In the genomic region with DNA sequence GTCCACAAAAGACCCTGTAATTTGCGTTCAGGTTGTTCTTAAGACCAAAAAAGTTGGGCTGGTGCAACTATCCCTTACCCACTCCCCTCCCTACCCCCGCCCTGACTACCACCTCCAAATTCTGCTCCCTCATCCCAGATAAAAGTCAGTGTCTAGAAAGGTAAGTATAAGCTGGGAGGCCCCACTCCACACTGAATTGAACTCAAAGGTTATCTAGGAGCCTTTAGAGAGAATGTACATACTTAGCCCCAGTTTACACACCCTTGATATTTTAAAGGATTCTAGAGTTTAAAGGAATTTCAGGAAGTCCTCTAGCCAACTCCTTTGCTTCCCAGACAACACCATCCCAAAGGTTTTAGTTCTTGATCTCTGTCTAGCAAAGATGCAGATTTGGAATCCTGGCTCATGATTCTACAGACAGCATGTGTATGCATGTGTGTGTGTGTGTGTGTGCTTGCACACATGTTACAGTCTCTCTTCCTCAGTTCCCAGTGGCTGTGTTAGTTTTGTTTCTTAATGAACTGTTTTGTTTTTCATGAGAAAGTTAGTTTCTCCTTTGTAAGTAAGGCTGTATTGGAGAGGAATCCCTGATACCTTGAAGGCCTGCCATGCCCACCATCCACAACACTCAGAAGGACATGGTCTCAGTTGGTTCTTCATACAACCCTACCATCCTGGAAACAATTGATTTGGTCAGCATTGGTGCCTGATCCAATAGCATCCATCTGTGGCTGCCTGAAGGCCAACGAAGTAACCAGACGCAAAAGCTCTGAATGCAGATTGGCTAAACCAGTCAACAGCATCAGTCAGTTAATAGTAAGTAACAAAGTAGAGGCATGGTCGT, we compare ENCODE assay signal across 1 cellular context.
TF ChIP-seq lines count a peak whose summit lies in the region.

No MANE protein-coding gene starts in this region.

TF ChIP-seq in HepG2, 621 proteins besides CTCF, POLR2A, EP300 and RAD21 (continued from another document):
- TF ChIP-seq BRF2 (CRISPR knock-in tag; IDR thresholded peaks at IDR 0.05) (no peak), ZNF549 (CRISPR knock-in tag; IDR thresholded peaks at IDR 0.05) (no peak), KDM1A (CRISPR knock-in tag; IDR thresholded peaks at IDR 0.05) (no peak), DNMT3B (CRISPR knock-in tag; conservative IDR thresholded peaks at IDR 0.05) (no peak), SMAD9 (CRISPR knock-in tag; IDR thresholded peaks at IDR 0.05) (no peak), ZIK1 (CRISPR knock-in tag; IDR thresholded peaks at IDR 0.05; ENCODE audit: borderline replicate concordance, low read depth) (no peak), ZNF318 (CRISPR knock-in tag; IDR thresholded peaks at IDR 0.05) (0 out of 2 replicates have a peak, but pooled peaks have one; percentile 60), PRMT3 (CRISPR knock-in tag; IDR thresholded peaks at IDR 0.05; ENCODE audit: borderline replicate concordance, low read depth) (no peak), KLF11 (CRISPR knock-in tag; IDR thresholded peaks at IDR 0.05) (no peak)
